ENCODE assay signal across 1 cellular context in the genomic region with DNA sequence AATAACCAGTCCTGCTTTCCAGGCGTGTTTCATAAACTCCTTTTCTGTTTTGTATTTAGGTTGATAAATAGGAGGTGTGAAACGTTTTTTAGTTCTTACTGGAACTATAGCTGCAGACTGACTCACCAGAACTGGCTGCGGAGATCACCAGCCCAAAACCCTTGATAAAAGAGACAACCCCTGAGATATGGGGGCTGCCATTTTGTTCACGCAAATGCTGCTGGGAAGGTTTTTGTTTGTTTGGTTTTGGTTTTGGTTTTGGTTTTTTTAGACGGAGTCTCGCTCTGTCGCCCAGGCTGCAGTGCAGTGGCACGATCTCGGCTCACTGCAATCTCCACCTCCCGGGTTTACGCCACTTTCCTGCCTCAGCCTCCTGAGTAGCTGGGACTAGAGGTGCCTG.
TF ChIP-seq lines count a peak whose summit lies in the region.
"Not testable (repeated sequence)": the region's sequence is repeated elsewhere in the genome, so short reads cannot be mapped to it uniquely, and the experiment has no call there.

No MANE protein-coding gene starts in this region.

TF ChIP-seq in K562, 482 proteins besides CTCF, POLR2A, EP300 and RAD21 (continued from another document):
- TF ChIP-seq, protein P1, sequence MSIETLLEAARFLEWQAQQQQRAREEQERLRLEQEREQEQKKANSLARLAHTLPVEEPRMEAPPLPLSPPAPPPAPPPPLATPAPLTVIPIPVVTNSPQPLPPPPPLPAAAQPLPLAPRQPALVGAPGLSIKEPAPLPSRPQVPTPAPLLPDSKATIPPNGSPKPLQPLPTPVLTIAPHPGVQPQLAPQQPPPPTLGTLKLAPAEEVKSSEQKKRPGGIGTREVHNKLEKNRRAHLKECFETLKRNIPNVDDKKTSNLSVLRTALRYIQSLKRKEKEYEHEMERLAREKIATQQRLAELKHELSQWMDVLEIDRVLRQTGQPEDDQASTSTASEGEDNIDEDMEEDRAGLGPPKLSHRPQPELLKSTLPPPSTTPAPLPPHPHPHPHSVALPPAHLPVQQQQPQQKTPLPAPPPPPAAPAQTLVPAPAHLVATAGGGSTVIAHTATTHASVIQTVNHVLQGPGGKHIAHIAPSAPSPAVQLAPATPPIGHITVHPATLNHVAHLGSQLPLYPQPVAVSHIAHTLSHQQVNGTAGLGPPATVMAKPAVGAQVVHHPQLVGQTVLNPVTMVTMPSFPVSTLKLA (conservative IDR thresholded peaks at IDR 0.05) = 0 out of 4 replicates have a peak, but pooled peaks of 1 of the 2 experiments have one; percentile 30
- 0 out of 4 replicates have a peak, but pooled peaks of 1 of the 2 experiments have one; percentile 21 for TF ChIP-seq FOXK2 (conservative IDR thresholded peaks at IDR 0.05 in 1 of 2, IDR thresholded peaks at IDR 0.05 in 1 of 2; ENCODE audit: low read depth in 2 of 2)
- TF ChIP-seq, protein P2, sequence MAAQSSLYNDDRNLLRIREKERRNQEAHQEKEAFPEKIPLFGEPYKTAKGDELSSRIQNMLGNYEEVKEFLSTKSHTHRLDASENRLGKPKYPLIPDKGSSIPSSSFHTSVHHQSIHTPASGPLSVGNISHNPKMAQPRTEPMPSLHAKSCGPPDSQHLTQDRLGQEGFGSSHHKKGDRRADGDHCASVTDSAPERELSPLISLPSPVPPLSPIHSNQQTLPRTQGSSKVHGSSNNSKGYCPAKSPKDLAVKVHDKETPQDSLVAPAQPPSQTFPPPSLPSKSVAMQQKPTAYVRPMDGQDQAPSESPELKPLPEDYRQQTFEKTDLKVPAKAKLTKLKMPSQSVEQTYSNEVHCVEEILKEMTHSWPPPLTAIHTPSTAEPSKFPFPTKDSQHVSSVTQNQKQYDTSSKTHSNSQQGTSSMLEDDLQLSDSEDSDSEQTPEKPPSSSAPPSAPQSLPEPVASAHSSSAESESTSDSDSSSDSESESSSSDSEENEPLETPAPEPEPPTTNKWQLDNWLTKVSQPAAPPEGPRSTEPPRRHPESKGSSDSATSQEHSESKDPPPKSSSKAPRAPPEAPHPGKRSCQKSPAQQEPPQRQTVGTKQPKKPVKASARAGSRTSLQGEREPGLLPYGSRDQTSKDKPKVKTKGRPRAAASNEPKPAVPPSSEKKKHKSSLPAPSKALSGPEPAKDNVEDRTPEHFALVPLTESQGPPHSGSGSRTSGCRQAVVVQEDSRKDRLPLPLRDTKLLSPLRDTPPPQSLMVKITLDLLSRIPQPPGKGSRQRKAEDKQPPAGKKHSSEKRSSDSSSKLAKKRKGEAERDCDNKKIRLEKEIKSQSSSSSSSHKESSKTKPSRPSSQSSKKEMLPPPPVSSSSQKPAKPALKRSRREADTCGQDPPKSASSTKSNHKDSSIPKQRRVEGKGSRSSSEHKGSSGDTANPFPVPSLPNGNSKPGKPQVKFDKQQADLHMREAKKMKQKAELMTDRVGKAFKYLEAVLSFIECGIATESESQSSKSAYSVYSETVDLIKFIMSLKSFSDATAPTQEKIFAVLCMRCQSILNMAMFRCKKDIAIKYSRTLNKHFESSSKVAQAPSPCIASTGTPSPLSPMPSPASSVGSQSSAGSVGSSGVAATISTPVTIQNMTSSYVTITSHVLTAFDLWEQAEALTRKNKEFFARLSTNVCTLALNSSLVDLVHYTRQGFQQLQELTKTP (IDR thresholded peaks at IDR 0.05; ENCODE audit: low read depth in 1 of 2, partially characterized antibody in 2 of 2) = peak in 1 of 2 experiments; percentile 19
- TF ChIP-seq YY1 (IDR thresholded peaks at IDR 0.05; ENCODE audit: borderline replicate concordance in 1 of 3, control insufficient read depth in 1 of 3, extremely low read depth in 1 of 3, insufficient read depth in 3 of 3, insufficient read length in 1 of 3, insufficient replicate concordance in 2 of 3, low read depth in 1 of 3, low read length in 2 of 3) = peak; percentile 32 to 89 (median 54)
- TF ChIP-seq, protein P3, sequence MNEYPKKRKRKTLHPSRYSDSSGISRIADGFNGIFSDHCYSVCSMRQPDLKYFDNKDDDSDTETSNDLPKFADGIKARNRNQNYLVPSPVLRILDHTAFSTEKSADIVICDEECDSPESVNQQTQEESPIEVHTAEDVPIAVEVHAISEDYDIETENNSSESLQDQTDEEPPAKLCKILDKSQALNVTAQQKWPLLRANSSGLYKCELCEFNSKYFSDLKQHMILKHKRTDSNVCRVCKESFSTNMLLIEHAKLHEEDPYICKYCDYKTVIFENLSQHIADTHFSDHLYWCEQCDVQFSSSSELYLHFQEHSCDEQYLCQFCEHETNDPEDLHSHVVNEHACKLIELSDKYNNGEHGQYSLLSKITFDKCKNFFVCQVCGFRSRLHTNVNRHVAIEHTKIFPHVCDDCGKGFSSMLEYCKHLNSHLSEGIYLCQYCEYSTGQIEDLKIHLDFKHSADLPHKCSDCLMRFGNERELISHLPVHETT (CRISPR knock-in tag; conservative IDR thresholded peaks at IDR 0.05 in 1 of 2, IDR thresholded peaks at IDR 0.05 in 1 of 2) = 0 out of 4 replicates have a peak, but pooled peaks of 1 of the 2 experiments have one; percentile 25
- TF ChIP-seq ZNF644 (tag; IDR thresholded peaks at IDR 0.05; ENCODE audit: low read depth) = peak; percentile 41; the same call in 1 of the 2 replicates
- TF ChIP-seq EHMT2 (IDR thresholded peaks at IDR 0.05) = 0 out of 2 replicates have a peak, but pooled peaks have one; percentile 25
- 0 out of 2 replicates have a peak, but pooled peaks have one; percentile 20 for TF ChIP-seq NCOA1 (IDR thresholded peaks at IDR 0.05; ENCODE audit: low read depth)
- TF ChIP-seq BACH1 (tag; IDR thresholded peaks at IDR 0.05) = 0 out of 2 replicates have a peak, but pooled peaks have one; percentile 42
- TF ChIP-seq, protein P4, sequence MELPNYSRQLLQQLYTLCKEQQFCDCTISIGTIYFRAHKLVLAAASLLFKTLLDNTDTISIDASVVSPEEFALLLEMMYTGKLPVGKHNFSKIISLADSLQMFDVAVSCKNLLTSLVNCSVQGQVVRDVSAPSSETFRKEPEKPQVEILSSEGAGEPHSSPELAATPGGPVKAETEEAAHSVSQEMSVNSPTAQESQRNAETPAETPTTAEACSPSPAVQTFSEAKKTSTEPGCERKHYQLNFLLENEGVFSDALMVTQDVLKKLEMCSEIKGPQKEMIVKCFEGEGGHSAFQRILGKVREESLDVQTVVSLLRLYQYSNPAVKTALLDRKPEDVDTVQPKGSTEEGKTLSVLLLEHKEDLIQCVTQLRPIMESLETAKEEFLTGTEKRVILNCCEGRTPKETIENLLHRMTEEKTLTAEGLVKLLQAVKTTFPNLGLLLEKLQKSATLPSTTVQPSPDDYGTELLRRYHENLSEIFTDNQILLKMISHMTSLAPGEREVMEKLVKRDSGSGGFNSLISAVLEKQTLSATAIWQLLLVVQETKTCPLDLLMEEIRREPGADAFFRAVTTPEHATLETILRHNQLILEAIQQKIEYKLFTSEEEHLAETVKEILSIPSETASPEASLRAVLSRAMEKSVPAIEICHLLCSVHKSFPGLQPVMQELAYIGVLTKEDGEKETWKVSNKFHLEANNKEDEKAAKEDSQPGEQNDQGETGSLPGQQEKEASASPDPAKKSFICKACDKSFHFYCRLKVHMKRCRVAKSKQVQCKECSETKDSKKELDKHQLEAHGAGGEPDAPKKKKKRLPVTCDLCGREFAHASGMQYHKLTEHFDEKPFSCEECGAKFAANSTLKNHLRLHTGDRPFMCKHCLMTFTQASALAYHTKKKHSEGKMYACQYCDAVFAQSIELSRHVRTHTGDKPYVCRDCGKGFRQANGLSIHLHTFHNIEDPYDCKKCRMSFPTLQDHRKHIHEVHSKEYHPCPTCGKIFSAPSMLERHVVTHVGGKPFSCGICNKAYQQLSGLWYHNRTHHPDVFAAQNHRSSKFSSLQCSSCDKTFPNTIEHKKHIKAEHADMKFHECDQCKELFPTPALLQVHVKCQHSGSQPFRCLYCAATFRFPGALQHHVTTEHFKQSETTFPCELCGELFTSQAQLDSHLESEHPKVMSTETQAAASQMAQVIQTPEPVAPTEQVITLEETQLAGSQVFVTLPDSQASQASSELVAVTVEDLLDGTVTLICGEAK (IDR thresholded peaks at IDR 0.05) = peak; percentile 71; the same call in 1 of the 2 replicates
- TF ChIP-seq, protein P4 (CRISPR knock-in tag; IDR thresholded peaks at IDR 0.05) = not testable (repeated sequence)
- TF ChIP-seq FOSL1 (tag; conservative IDR thresholded peaks at IDR 0.05) = 0 out of 2 replicates have a peak, but pooled peaks have one; percentile 51
- TF ChIP-seq, protein P5, sequence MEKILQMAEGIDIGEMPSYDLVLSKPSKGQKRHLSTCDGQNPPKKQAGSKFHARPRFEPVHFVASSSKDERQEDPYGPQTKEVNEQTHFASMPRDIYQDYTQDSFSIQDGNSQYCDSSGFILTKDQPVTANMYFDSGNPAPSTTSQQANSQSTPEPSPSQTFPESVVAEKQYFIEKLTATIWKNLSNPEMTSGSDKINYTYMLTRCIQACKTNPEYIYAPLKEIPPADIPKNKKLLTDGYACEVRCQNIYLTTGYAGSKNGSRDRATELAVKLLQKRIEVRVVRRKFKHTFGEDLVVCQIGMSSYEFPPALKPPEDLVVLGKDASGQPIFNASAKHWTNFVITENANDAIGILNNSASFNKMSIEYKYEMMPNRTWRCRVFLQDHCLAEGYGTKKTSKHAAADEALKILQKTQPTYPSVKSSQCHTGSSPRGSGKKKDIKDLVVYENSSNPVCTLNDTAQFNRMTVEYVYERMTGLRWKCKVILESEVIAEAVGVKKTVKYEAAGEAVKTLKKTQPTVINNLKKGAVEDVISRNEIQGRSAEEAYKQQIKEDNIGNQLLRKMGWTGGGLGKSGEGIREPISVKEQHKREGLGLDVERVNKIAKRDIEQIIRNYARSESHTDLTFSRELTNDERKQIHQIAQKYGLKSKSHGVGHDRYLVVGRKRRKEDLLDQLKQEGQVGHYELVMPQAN (IDR thresholded peaks at IDR 0.05; ENCODE audit: borderline replicate concordance) = peak; percentile 52; the same call in 1 of the 2 replicates
